8 cellular contexts compared by ENCODE assay signal in the genomic region with DNA sequence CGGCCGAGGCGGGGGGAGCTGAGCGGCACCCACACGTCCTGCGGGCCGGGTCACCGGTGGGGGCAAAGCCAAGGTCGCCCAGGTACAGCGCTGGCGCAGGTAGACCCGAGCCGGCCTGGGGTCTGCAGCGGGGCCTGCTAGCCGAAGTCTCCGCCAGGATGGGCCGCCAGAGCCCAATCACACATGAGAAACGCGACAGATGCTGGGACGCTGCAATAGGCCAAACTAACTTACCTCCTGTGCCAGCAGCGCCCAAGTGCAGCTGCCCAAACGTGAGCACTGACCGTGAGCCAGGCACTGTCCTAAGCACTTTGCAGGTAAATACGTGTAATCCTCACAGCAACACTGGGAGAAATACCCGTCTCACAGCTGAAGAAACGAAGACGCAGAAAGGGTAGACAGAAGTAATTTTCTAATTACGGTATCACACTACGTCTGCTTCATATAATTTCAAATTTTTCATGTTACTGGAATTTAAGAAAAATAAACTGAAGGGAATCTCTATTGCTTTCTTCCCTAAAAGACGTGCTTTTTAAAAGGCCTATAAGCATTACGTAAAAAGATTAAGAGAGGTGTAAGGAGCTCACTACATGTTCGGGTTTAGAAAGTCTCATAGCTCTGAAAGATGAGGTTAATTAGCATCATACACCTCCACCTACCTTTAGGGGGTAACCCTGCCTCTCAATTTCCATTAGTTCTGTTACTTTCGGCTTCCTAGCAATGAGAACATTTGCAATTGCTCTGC. TPM values are rescaled to one million over a fixed set of nuclear protein-coding genes. Genes with fewer than 3 reads are reported as not detected.
DNase-seq lines count a peak whose midpoint lies in the region; ATAC-seq and TF ChIP-seq lines count a peak whose summit lies in the region.

No MANE protein-coding gene starts in this region.

- peak overlapping the region; percentile 91 for H2AFZ ChIP-seq in mammary epithelial cell (ENCODE audit: low read depth, low read length)

- H4K20me1 ChIP-seq in mammary epithelial cell (ENCODE audit: insufficient read depth, low read length): no peaks in the 10 kb centered on the region

- 65% methylated on average over 22 of the region's 33 CpGs for WGBS in mammary epithelial cell (ENCODE audit: low coverage, missing lambda C conversion rate)
- WGBS in mesodermal cell (ENCODE audit: insufficient coverage in 2 of 2), 2 experiments: 53 to 55% methylated on average over 24 to 26 of the region's 33 CpGs

- peak overlapping the region; percentile 73 for H3K4me2 ChIP-seq in mammary epithelial cell (ENCODE audit: insufficient read depth, low read depth, low read length)

- H3K27me3 Mint-ChIP-seq in CD8-positive, alpha-beta T cell (ENCODE audit: low read depth): peaks cover 17% of the 10 kb centered on the region

- dilution Hi-C loops in mammary epithelial cell (cut with HindIII; ENCODE audit: low sequenced_read_pairs): no loop called here

- no peaks in the 10 kb centered on the region for H3K27me3 ChIP-seq in CD8-positive, alpha-beta T cell (ENCODE audit: insufficient read depth, low read length)
- no peaks in the 10 kb centered on the region for H3K27me3 ChIP-seq in mammary epithelial cell (ENCODE audit: insufficient read depth, low read length)

- H3K27ac ChIP-seq in CD8-positive, alpha-beta T cell (ENCODE audit: low read depth, low read length): no peak overlapping the region
- H3K27ac ChIP-seq in mammary epithelial cell (ENCODE audit: insufficient read depth, low read depth, low read length) (no peak overlapping the region), mesodermal cell (ENCODE audit: low read depth, low read length, severe bottlenecking) (no peak overlapping the region)

- no peak for DNase-seq in CD8-positive, alpha-beta T cell
- DNase-seq in mammary epithelial cell: no peak
- DNase-seq in OCI-M2 (lab: John Stamatoyannopoulos, UW; ENCODE audit: unreplicated experiment): no peak
- no peak for DNase-seq in hippocampal formation (lab: John Stamatoyannopoulos, UW)
- no peak for DNase-seq in cerebellar nuclear complex (lab: John Stamatoyannopoulos, UW)
- DNase-seq in SK-N-DZ (ENCODE audit: low spot score): no peak

- peak overlapping the region; percentile 64 for H3K4me3 Mint-ChIP-seq in CD8-positive, alpha-beta T cell

- intact Hi-C loops in CD8-positive, alpha-beta T cell (cut with DNase I, micrococcal nuclease): no loop called here
- intact Hi-C loops in mammary epithelial cell (cut with micrococcal nuclease): loop anchor here (1.0 to 10.0 kb wide), 3 partner anchors 331 to 1314 kb away; a partner anchor contains a TSS

- no peak overlapping the region for H3K27ac Mint-ChIP-seq in CD8-positive, alpha-beta T cell

- TF ChIP-seq CTCF in CD8-positive, alpha-beta T cell (IDR thresholded peaks at IDR 0.05): no peak
- no peak for TF ChIP-seq CTCF in mammary epithelial cell (conservative IDR thresholded peaks at IDR 0.05 in 1 of 2, IDR thresholded peaks at IDR 0.05 in 1 of 2; ENCODE audit: extremely low read depth in 1 of 2, insufficient read depth in 1 of 2, low read depth in 1 of 2, low read length in 2 of 2)

- H3K9me3 ChIP-seq in CD8-positive, alpha-beta T cell (ENCODE audit: low read length): no peaks in the 10 kb centered on the region
- no peaks in the 10 kb centered on the region for H3K9me3 ChIP-seq in mammary epithelial cell (replicated peaks; ENCODE audit: insufficient read depth, low read length)
- H3K9me3 ChIP-seq in mesodermal cell (ENCODE audit: control insufficient read depth, low read length): peaks cover 1% of the 10 kb centered on the region

- no peaks in the 10 kb centered on the region for H3K36me3 ChIP-seq in CD8-positive, alpha-beta T cell (ENCODE audit: insufficient read depth, low read length)
- peaks cover 2% of the 10 kb centered on the region for H3K36me3 ChIP-seq in mammary epithelial cell (ENCODE audit: insufficient read depth, low read length)
- H3K36me3 ChIP-seq in mesodermal cell (ENCODE audit: control insufficient read depth, insufficient read depth, low read length): no peaks in the 10 kb centered on the region

- peaks cover 19% of the 10 kb centered on the region for H3K79me2 ChIP-seq in mammary epithelial cell (ENCODE audit: insufficient read depth, low read length)

- H3K9me3 Mint-ChIP-seq in CD8-positive, alpha-beta T cell: no peaks in the 10 kb centered on the region

- CTCF ChIA-PET in CD8-positive, alpha-beta T cell (lab: Charles Lee): interaction anchor here (1.0 to 1.1 kb wide), 3 partner anchors 69 to 549 kb away, joined by 3 to 7 read pairs (median 4); no protein-coding TSS in a partner anchor
- CTCF ChIA-PET in mammary epithelial cell (lab: Charles Lee; ENCODE audit: low non-redundant PET): no interaction called here

- H3K4me1 ChIP-seq in CD8-positive, alpha-beta T cell (ENCODE audit: insufficient read depth, low read length): peaks cover 7% of the 10 kb centered on the region
- H3K4me1 ChIP-seq in mammary epithelial cell (ENCODE audit: insufficient read depth, low read length): peaks cover 4% of the 10 kb centered on the region
- H3K4me1 ChIP-seq in mesodermal cell (ENCODE audit: control insufficient read depth, insufficient read depth, low read length, poor library complexity, severe bottlenecking): no peaks in the 10 kb centered on the region

- no TSS peak for BruUV-seq in mammary epithelial cell (replicated peaks; lab: Mats Ljungman, UMichigan)

- in situ Hi-C loops in mammary epithelial cell (cut with MboI; ENCODE audit: low sequenced_read_pairs in 2 of 2): no loop called here

- H3K9ac ChIP-seq in mammary epithelial cell (ENCODE audit: insufficient read depth, low read length): no peak overlapping the region

- ATAC-seq in CD8-positive, alpha-beta T cell: no peak
- peak; percentile 33 for ATAC-seq in HG03159 (IDR thresholded peaks at IDR 0.05; ENCODE audit: unreplicated experiment)

- no peaks in the 10 kb centered on the region for H3K36me3 Mint-ChIP-seq in CD8-positive, alpha-beta T cell

- peak overlapping the region; percentile 37 for H3K4me3 ChIP-seq in CD8-positive, alpha-beta T cell (ENCODE audit: low read depth, low read length)
- H3K4me3 ChIP-seq in mammary epithelial cell (replicated peaks in 1 of 3; ENCODE audit: insufficient read depth in 1 of 3, low read depth in 2 of 3, low read length in 3 of 3) (peak overlapping the region in 2 of 3 experiments; percentile 55 to 66), mesodermal cell (ENCODE audit: extremely low read depth, insufficient read depth, low read length, poor library complexity, severe bottlenecking) (peak overlapping the region; percentile 51)

- POLR2A ChIA-PET in CD8-positive, alpha-beta T cell (lab: Charles Lee): no interaction called here

- peaks cover 16% of the 10 kb centered on the region for H3K4me1 Mint-ChIP-seq in CD8-positive, alpha-beta T cell (ENCODE audit: low read depth)

RNA-seq across cellular contexts. Expression of a gene that starts 0.6 kb away (rescaled TPM):
- total RNA-seq in CD8-positive, alpha-beta T cell: 1 to 10 TPM; 4.3 to 4.8 TPM
- 10 to 100 TPM; 10.8 to 30.7 TPM for total RNA-seq in mammary epithelial cell
- polyA plus RNA-seq in mammary epithelial cell: 21.9 TPM
- 41.2 TPM for polyA minus RNA-seq in mammary epithelial cell
- polyA plus RNA-seq in mesodermal cell (2013, experiment 1 of 2): 46.8 TPM
- 50.0 TPM for polyA plus RNA-seq in mesodermal cell (2013, experiment 2 of 2)
- polyA plus RNA-seq in SK-N-DZ (2014; cell fraction: cytosol; rRNA removed): 2.1 and 2.2 TPM in 2 replicates
- 4.0 and 9.3 TPM in 2 replicates for polyA plus RNA-seq in SK-N-DZ (2014; cell fraction: nucleus; rRNA removed)
